24 cellular contexts compared by ENCODE assay signal in the genomic region with DNA sequence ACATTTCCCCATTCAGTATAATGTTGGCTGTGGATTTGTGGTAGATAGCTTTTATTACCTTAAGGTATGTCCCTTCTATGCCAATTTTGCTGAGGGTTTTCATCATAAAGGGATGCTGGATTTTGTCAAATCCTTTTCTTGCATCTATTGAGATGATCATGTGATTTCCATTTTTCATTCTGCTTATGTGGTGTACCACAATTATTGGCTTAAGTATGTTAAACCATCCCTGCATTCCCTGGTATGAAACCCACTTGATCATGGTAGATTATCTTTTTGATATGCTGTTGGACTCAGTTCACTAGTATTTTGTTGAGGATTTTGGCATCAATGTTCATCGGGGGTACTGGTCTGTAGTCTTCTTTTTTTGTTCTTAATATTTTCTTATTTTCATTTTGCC. TPM values are rescaled to one million over a fixed set of nuclear protein-coding genes. Genes with fewer than 3 reads are reported as not detected.
A peak's percentile ranks its signal among the peaks of the same experiment; 100 is the strongest.
DNase-seq lines count a peak whose midpoint lies in the region; TF ChIP-seq lines count a peak whose summit lies in the region.
"Had no signal": no experiment of that assay in that cellular context is flagged by ENCODE, and none has a peak within 500 bp of the region (broad histone marks: within the 10 kb centered on the region; RNA-seq: fewer than 3 reads in every experiment).

No MANE protein-coding gene starts in this region.

- peak; percentile 13 for DNase-seq in AG10803 (ENCODE audit: low read depth)
- DNase-seq in amniotic epithelial cell (ENCODE audit: low read depth), result peak; percentile 85
- DNase-seq in glutamatergic neuron, result no peak
- DNase-seq in smooth muscle cell (lab: John Stamatoyannopoulos, UW; ENCODE audit: unreplicated experiment), result no peak
- no peak for DNase-seq in MG63
- no peak for DNase-seq in esophagus squamous epithelium (lab: John Stamatoyannopoulos, UW)
- no peak for DNase-seq in foreskin fibroblast
- DNase-seq: 8988T; ACHN; AML-193; Caco-2; Calu3; CD4-positive, alpha-beta T cell; CD8-positive, alpha-beta T cell; DMS53; DMS79; DND-41; EL; GDM1 had no signal

- TF ChIP-seq CTCF in AG10803 (conservative IDR thresholded peaks at IDR 0.05; ENCODE audit: low read length) (no peak), glutamatergic neuron (IDR thresholded peaks at IDR 0.05; ENCODE audit: partially characterized antibody, unreplicated experiment) (no peak), smooth muscle cell (IDR thresholded peaks at IDR 0.05; ENCODE audit: borderline replicate concordance, insufficient read depth, poor library complexity, severe bottlenecking) (no peak), esophagus squamous epithelium (IDR thresholded peaks at IDR 0.05) (no peak), foreskin fibroblast (IDR thresholded peaks at IDR 0.05; ENCODE audit: low read depth, low read length) (no peak)

- H4K20me1 ChIP-seq in smooth muscle cell (ENCODE audit: low read depth), result peaks cover 28% of the 10 kb centered on the region
- H4K20me1 ChIP-seq: BLaER1 treated with 17β-estradiol and CSF1 and Interleukin-3, amounts not matched to agents 10 nM and 100 nM had no signal

- 100% methylated on average over 1 of the region's 1 CpG for WGBS in smooth muscle cell (ENCODE audit: low lambda C conversion rate)
- WGBS in esophagus squamous epithelium, 2 donors, result 81 to 94% methylated on average over 1 of the region's 1 CpG

- peaks cover 60% of the 10 kb centered on the region for H3K79me2 ChIP-seq in smooth muscle cell (ENCODE audit: low read depth)

- peaks cover 2% of the 10 kb centered on the region for H3K27me3 Mint-ChIP-seq in glutamatergic neuron (ENCODE audit: unreplicated experiment)
- H3K27me3 Mint-ChIP-seq: B cell; CD4-positive, alpha-beta T cell had no signal

- no peak overlapping the region for H2AFZ ChIP-seq in smooth muscle cell (ENCODE audit: low read depth)

- peaks cover 14% of the 10 kb centered on the region for H3K4me1 Mint-ChIP-seq in glutamatergic neuron (ENCODE audit: low read depth, unreplicated experiment)
- H3K4me1 Mint-ChIP-seq: B cell had no signal

- H3K4me3 Mint-ChIP-seq in glutamatergic neuron (ENCODE audit: unreplicated experiment), result no peak overlapping the region
- H3K4me3 Mint-ChIP-seq: B cell; CD4-positive, alpha-beta T cell; CD8-positive, alpha-beta T cell had no signal

- H3K4me3 ChIP-seq in AG10803 (ENCODE audit: low read length), result no peak overlapping the region
- no peak overlapping the region for H3K4me3 ChIP-seq in smooth muscle cell
- H3K4me3 ChIP-seq in MG63, result no peak overlapping the region
- H3K4me3 ChIP-seq in esophagus squamous epithelium, result no peak overlapping the region
- no peak overlapping the region for H3K4me3 ChIP-seq in foreskin fibroblast (ENCODE audit: low read depth in 1 of 2, low read length in 2 of 2)
- H3K4me3 ChIP-seq: BLaER1 treated with 17β-estradiol and CSF1 and Interleukin-3, amounts not matched to agents 10 nM and 100 nM; GM12878 had no signal

- H3K9ac ChIP-seq in smooth muscle cell (ENCODE audit: low read depth), result no peak overlapping the region
- H3K9ac ChIP-seq: BLaER1 treated with 17β-estradiol and CSF1 and Interleukin-3, amounts not matched to agents 10 nM and 100 nM had no signal

- H3K36me3 ChIP-seq in smooth muscle cell (ENCODE audit: low read depth) (no peaks in the 10 kb centered on the region), MG63 (no peaks in the 10 kb centered on the region), esophagus squamous epithelium (peaks cover 0 to 9% (median 0%) of the 10 kb centered on the region in 3 donors)

- TF ChIP-seq POLR2A in esophagus squamous epithelium (IDR thresholded peaks at IDR 0.05), result no peak

- H3K27me3 ChIP-seq in smooth muscle cell (ENCODE audit: low read depth) (no peaks in the 10 kb centered on the region), MG63 (no peaks in the 10 kb centered on the region), esophagus squamous epithelium (no peaks in the 10 kb centered on the region)
- H3K27me3 ChIP-seq: BLaER1 treated with 17β-estradiol and CSF1 and Interleukin-3, amounts not matched to agents 10 nM and 100 nM had no signal

- H3K27ac ChIP-seq in smooth muscle cell (ENCODE audit: low read depth) (peak overlapping the region; percentile 23), esophagus squamous epithelium (no peak overlapping the region)
- H3K27ac ChIP-seq: BLaER1 treated with 17β-estradiol and CSF1 and Interleukin-3, amounts not matched to agents 10 nM and 100 nM; C4-2B had no signal

- intact Hi-C loops in esophagus squamous epithelium (cut with DNase I), result no loop called here

- H3F3A ChIP-seq in smooth muscle cell (ENCODE audit: low read depth), result peaks cover 8% of the 10 kb centered on the region

- peak overlapping the region; percentile 87 for H3K27ac Mint-ChIP-seq in glutamatergic neuron (ENCODE audit: unreplicated experiment)
- H3K27ac Mint-ChIP-seq: B cell; CD4-positive, alpha-beta T cell; CD8-positive, alpha-beta T cell had no signal

- no peaks in the 10 kb centered on the region for H3K9me3 Mint-ChIP-seq in glutamatergic neuron (ENCODE audit: unreplicated experiment)
- H3K9me3 Mint-ChIP-seq: CD4-positive, alpha-beta T cell had no signal

- peak overlapping the region; percentile 54 for H3K4me2 ChIP-seq in smooth muscle cell
- H3K4me2 ChIP-seq: BLaER1 treated with 17β-estradiol and CSF1 and Interleukin-3, amounts not matched to agents 10 nM and 100 nM had no signal

- H3K9me3 ChIP-seq in smooth muscle cell (replicated peaks; ENCODE audit: low read depth) (no peaks in the 10 kb centered on the region), MG63 (no peaks in the 10 kb centered on the region), esophagus squamous epithelium (no peaks in the 10 kb centered on the region)
- H3K9me3 ChIP-seq: Caco-2 had no signal

- H3K36me3 Mint-ChIP-seq in glutamatergic neuron (ENCODE audit: unreplicated experiment), result peaks cover 3% of the 10 kb centered on the region
- H3K36me3 Mint-ChIP-seq: CD8-positive, alpha-beta T cell had no signal

- H3K4me1 ChIP-seq in smooth muscle cell (ENCODE audit: low read depth) (peaks cover 8% of the 10 kb centered on the region), esophagus squamous epithelium (peaks cover 0 to 12% (median 0%) of the 10 kb centered on the region in 3 donors)
- H3K4me1 ChIP-seq: BLaER1 treated with 17β-estradiol and CSF1 and Interleukin-3, amounts not matched to agents 10 nM and 100 nM had no signal

RNA-seq across cellular contexts. Expression of gene ARHGAP32, which starts 44.7 kb away (rescaled TPM):
- 45.3 TPM for total RNA-seq in glutamatergic neuron (ENCODE audit: unreplicated experiment)
- total RNA-seq in smooth muscle cell, result 17.2 and 17.8 TPM in 2 replicates
- polyA plus RNA-seq in smooth muscle cell, result 8.8 and 14.9 TPM in 2 replicates
- total RNA-seq in MG63 (2014; rRNA removed; shearing (Covaris generic); ENCODE audit: low replicate concordance), result 2.8 and 3.8 TPM in 2 replicates
- 10 to 100 TPM; 33.5 to 73.6 (median 61.0) TPM for total RNA-seq in esophagus squamous epithelium
- total RNA-seq: G401 had no signal

Comparison
In these comparisons a context has a peak if more than half of its experiments do, and no peak if none do; other contexts are left out.
1. DNase-seq: peak in AG10803 (single experiment) and amniotic epithelial cell (single experiment); none in glutamatergic neuron (single experiment), smooth muscle cell (single experiment), MG63 (single experiment), esophagus squamous epithelium (single experiment) and foreskin fibroblast (0 of 2).